Comparison of ENCODE assay signal across 8 cellular contexts in the genomic region with DNA sequence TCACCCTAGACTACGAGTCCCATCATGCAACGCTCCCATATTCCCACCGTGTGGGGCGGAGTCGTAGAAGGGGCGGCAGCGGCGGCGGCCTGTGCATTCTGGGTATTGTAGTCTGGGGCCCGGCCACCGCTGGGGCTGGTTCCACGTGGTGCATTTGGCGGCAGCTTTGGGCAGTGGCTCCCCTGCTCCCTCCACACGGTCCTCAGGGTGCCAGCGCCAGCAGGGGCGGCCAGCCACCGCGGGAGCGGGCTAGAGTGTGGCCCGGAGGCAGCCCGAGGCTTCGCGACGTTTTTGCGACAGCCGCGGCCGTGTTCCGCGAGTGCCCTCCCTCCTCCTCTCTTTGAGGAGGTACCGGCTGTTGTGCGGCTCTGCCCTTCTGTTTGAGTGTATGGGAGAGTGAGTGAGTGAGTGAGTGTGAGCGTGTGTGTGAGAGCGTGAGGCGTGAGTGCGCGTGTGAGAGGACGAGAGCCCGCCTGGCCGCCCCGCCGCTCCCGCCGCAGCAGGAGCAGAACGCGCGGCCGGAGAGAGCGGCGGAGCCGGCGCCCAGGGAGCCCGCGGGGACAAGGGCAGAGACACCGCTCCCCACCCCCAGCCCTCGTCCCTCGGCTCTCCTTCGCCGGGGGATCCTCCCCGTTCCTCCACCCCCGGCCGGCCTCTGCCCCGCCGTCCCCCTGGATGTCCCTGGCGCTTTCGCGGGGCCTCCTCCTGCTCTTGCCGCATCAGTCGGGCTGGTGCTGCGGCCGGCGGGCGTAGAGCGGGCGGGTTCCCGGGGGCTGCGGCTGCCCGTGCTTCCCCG. TPM values are rescaled to one million over a fixed set of nuclear protein-coding genes. Genes with fewer than 3 reads are reported as not detected.
DNase-seq lines count a peak whose midpoint lies in the region; ATAC-seq, FAIRE-seq and TF ChIP-seq lines count a peak whose summit lies in the region.

A gene (plus strand): TSS at position 343 of the 796 bp plus-strand sequence. CDS start 513 bp downstream, outside the sequence.

- TF ChIP-seq POLR2A in uterus (IDR thresholded peaks at IDR 0.05): peak; percentile 23 to 65

- intact Hi-C loops in T-helper 2 cell treated with Interferon-gamma antibody and Interleukin-4, amounts not matched to agents 100 ng/mL and 5 ng/mL, for 36 hours (cut with micrococcal nuclease): loop anchor here (1.0 to 5.0 kb wide), 5 partner anchors 33 to 1332 kb away; a partner anchor contains a TSS
- intact Hi-C loops in right cardiac atrium (cut with DNase I) (no loop called here), uterus (cut with DNase I; ENCODE audit: low total_unique reads) (no loop called here)

- H3K4me3 ChIP-seq in right cardiac atrium (ENCODE audit: low read length): peak within 1 kb of the TSS; percentile 91
- peak within 1 kb of the TSS; percentile 58 to 90 for H3K4me3 ChIP-seq in uterus

- DNase-seq in GM18507 (ENCODE audit: extremely low spot score, insufficient read length, low read depth) (peak; percentile 52), NCI-H1930 (lab: John Stamatoyannopoulos, UW) (peak; percentile 87 to 98), anterior cingulate cortex (lab: John Stamatoyannopoulos, UW) (peak; percentile 62 to 98 (median 92)), right cardiac atrium (peak; percentile 94 to 98 (median 97)), pulmonary artery endothelial cell (ENCODE audit: low read depth, low spot score) (peak; percentile 68), uterus (peak; percentile 89)

- H3K27ac ChIP-seq in right cardiac atrium (ENCODE audit: low read length): peak within 1 kb of the TSS; percentile 86
- peak within 1 kb of the TSS; percentile 90 to 94 for H3K27ac ChIP-seq in uterus

- H3K36me3 ChIP-seq in uterus: no peaks in the 10 kb centered on the region

- H3K27me3 ChIP-seq in right cardiac atrium (ENCODE audit: control insufficient read depth, insufficient read depth): no peaks in the 10 kb centered on the region
- H3K27me3 ChIP-seq in uterus: no peaks in the 10 kb centered on the region

- WGBS in right cardiac atrium: under 1% methylated on average over 79 of the region's 79 CpGs

- no peaks in the 10 kb centered on the region for H3K9me3 ChIP-seq in right cardiac atrium (ENCODE audit: control insufficient read depth, low read length)
- no peaks in the 10 kb centered on the region for H3K9me3 ChIP-seq in uterus

- ATAC-seq in HG02973 (IDR thresholded peaks at IDR 0.05; ENCODE audit: unreplicated experiment) (peak; percentile 83), right cardiac atrium (peak; percentile 97 to 98)

- peak in 2 of 4 experiments; percentile 7 to 9 for TF ChIP-seq CTCF in uterus (IDR thresholded peaks at IDR 0.05)

- H3K4me1 ChIP-seq in right cardiac atrium (ENCODE audit: control insufficient read depth, insufficient read depth, low read length): no peaks in the 10 kb centered on the region
- H3K4me1 ChIP-seq in uterus: no peaks in the 10 kb centered on the region

- peak; percentile 94 for FAIRE-seq in GM18507 (lab: Jason Lieb, UNC)

RNA-seq across cellular contexts. Expression of the gene that starts here (rescaled TPM):
- 13.4 and 13.7 TPM in 2 replicates for total RNA-seq in T-helper 2 cell treated with Interferon-gamma antibody and Interleukin-4, amounts not matched to agents 100 ng/mL and 5 ng/mL, for 36 hours
- total RNA-seq in right cardiac atrium (10 to 100 TPM in 3 of 4 donors, 1 to 10 TPM in 1; 10.0 to 13.6 (median 11.9) TPM), pulmonary artery endothelial cell (13.9 and 14.4 TPM in 2 replicates), uterus (10 to 100 TPM in 3 of 4 donors, 1 to 10 TPM in 1; 6.7 to 17.9 (median 15.4) TPM)
- polyA plus RNA-seq in right cardiac atrium: 6.1 TPM

Comparison
In these comparisons a context has a peak if more than half of its experiments do, and no peak if none do; other contexts are left out.
1. Peak in every context shown above with its lines: DNase-seq, ATAC-seq, H3K4me3 ChIP-seq and H3K27ac ChIP-seq.